In genomic region chr6:33118525-33119123, GRCh38 we compare ENCODE assay signal across 8 cellular contexts. TPM values are rescaled to one million over a fixed set of nuclear protein-coding genes. Genes with fewer than 3 reads are reported as not detected.
A peak's percentile ranks its signal among the peaks of the same experiment; 100 is the strongest.
DNase-seq lines count a peak whose midpoint lies in the region; ATAC-seq and TF ChIP-seq lines count a peak whose summit lies in the region.

No MANE protein-coding gene starts in this region.

- peak; percentile 80 for ATAC-seq in CD4-positive, alpha-beta T cell (ENCODE audit: poor library complexity)
- peak; percentile 70 for ATAC-seq in HCT116
- peak; percentile 58 for ATAC-seq in upper lobe of right lung
- ATAC-seq in GM18907 (IDR thresholded peaks at IDR 0.05; ENCODE audit: unreplicated experiment) = no peak

- H3K36me3 ChIP-seq in HCT116 (ENCODE audit: control insufficient read depth in 1 of 2, insufficient read depth in 2 of 2, low read length in 2 of 2) = no peaks in the 10 kb centered on the region
- no peaks in the 10 kb centered on the region for H3K36me3 ChIP-seq in mammary epithelial cell (ENCODE audit: insufficient read depth, low read length)
- H3K36me3 ChIP-seq in upper lobe of right lung = no peaks in the 10 kb centered on the region

- in situ Hi-C loops in mammary epithelial cell (cut with MboI; ENCODE audit: low sequenced_read_pairs in 2 of 2) = loop anchor here in 1 of 2 donors (10.0 kb wide), 1 partner anchor 126 kb away; no protein-coding TSS in a partner anchor

- H3K9me3 Mint-ChIP-seq in CD4-positive, alpha-beta T cell = peaks cover 4% of the 10 kb centered on the region

- CTCF ChIA-PET in CD4-positive, alpha-beta T cell (lab: Charles Lee) = interaction anchor here (1.4 kb wide), 1 partner anchor 130 kb away, joined by 6 read pairs; no protein-coding TSS in a partner anchor
- CTCF ChIA-PET in HCT116 (lab: Charles Lee) = interaction anchor here (0.8 kb wide), 1 partner anchor 131 kb away, joined by 5 read pairs; no protein-coding TSS in a partner anchor
- CTCF ChIA-PET in mammary epithelial cell (lab: Charles Lee; ENCODE audit: low non-redundant PET) = no interaction called here

- peaks cover 30% of the 10 kb centered on the region for H3K27me3 ChIP-seq in CD4-positive, alpha-beta T cell (ENCODE audit: control insufficient read depth, insufficient read depth, low read length)
- H3K27me3 ChIP-seq in HCT116 (ENCODE audit: insufficient read depth, low read length) = peaks cover 14% of the 10 kb centered on the region; the same call in 1 of the 2 replicates
- peaks cover 13% of the 10 kb centered on the region for H3K27me3 ChIP-seq in mammary epithelial cell (ENCODE audit: insufficient read depth, low read length)
- peaks cover 33% of the 10 kb centered on the region for H3K27me3 ChIP-seq in upper lobe of right lung

- H3K79me2 ChIP-seq in HCT116 (ENCODE audit: insufficient read depth, low read length) (no peaks in the 10 kb centered on the region), mammary epithelial cell (ENCODE audit: insufficient read depth, low read length) (no peaks in the 10 kb centered on the region)

- RAD21 ChIA-PET in HCT116 (lab: Charles Lee; ENCODE audit: low non-redundant PET in 1 of 2, low total read pairs in 2 of 2, uncharacterized antibody in 2 of 2, unreplicated experiment in 2 of 2) = no interaction called here

- peak; percentile 82 for TF ChIP-seq CTCF in CD4-positive, alpha-beta T cell (IDR thresholded peaks at IDR 0.05)
- TF ChIP-seq CTCF in HCT116 (IDR thresholded peaks at IDR 0.05 in 2 of 3, conservative IDR thresholded peaks at IDR 0.05 in 1 of 3; ENCODE audit: borderline replicate concordance in 1 of 3, insufficient read depth in 1 of 3, low read depth in 2 of 3, low read length in 2 of 3) (peak; percentile 60 to 84 (median 74)), mammary epithelial cell (conservative IDR thresholded peaks at IDR 0.05 in 1 of 2, IDR thresholded peaks at IDR 0.05 in 1 of 2; ENCODE audit: extremely low read depth in 1 of 2, insufficient read depth in 1 of 2, low read depth in 1 of 2, low read length in 2 of 2) (peak; percentile 58 to 68), upper lobe of right lung (IDR thresholded peaks at IDR 0.05) (peak; percentile 95)

- H3K4me3 ChIP-seq in HCT116 (replicated peaks in 1 of 2; ENCODE audit: low read depth in 1 of 2, low read length in 2 of 2) (no peak overlapping the region), mammary epithelial cell (replicated peaks in 1 of 3; ENCODE audit: insufficient read depth in 1 of 3, low read depth in 2 of 3, low read length in 3 of 3) (no peak overlapping the region), upper lobe of right lung (no peak overlapping the region)

- H3K4me3 Mint-ChIP-seq in CD4-positive, alpha-beta T cell = no peak overlapping the region

- H3K36me3 Mint-ChIP-seq in CD4-positive, alpha-beta T cell (ENCODE audit: low read depth) = no peaks in the 10 kb centered on the region

- H4K20me1 ChIP-seq in HCT116 (ENCODE audit: insufficient read depth) = no peaks in the 10 kb centered on the region
- H4K20me1 ChIP-seq in mammary epithelial cell (ENCODE audit: insufficient read depth, low read length) = no peaks in the 10 kb centered on the region

- intact Hi-C loops in CD4-positive, alpha-beta T cell (cut with DNase I, micrococcal nuclease) = loop anchor here (1.0 to 2.0 kb wide), 2 partner anchors 30 to 130 kb away; no protein-coding TSS in a partner anchor
- intact Hi-C loops in HCT116 (cut with micrococcal nuclease) (loop anchor here (1.0 kb wide), 1 partner anchor 131 kb away; no protein-coding TSS in a partner anchor), mammary epithelial cell (cut with micrococcal nuclease) (loop anchor here (1.0 kb wide), 1 partner anchor 54 kb away; no protein-coding TSS in a partner anchor), upper lobe of right lung (cut with DNase I) (no loop called here)

- dilution Hi-C loops in mammary epithelial cell (cut with HindIII; ENCODE audit: low sequenced_read_pairs) = loop anchor here (10.0 kb wide), 1 partner anchor 116 kb away; no protein-coding TSS in a partner anchor

- no peak for DNase-seq in CD4-positive, alpha-beta T cell
- DNase-seq in HCT116 (ENCODE audit: low read depth, low spot score) (peak; percentile 46), NCI-H526 treated with DMSO at 0.1 percent for 48 hours (lab: John Stamatoyannopoulos, UW) (peak; percentile 63), mammary epithelial cell (peak; percentile 39), kidney tubule cell (ENCODE audit: low spot score) (peak; percentile 54), upper lobe of right lung (no peak), GOT3 (lab: John Stamatoyannopoulos, UW) (no peak)

- H3K4me1 ChIP-seq in HCT116 (ENCODE audit: control insufficient read depth in 1 of 2, insufficient read depth in 2 of 2, low read length in 2 of 2) = peaks cover 0 to 4% of the 10 kb centered on the region in 2 experiments; a peak in 1 of 4 replicates
- H3K4me1 ChIP-seq in mammary epithelial cell (ENCODE audit: insufficient read depth, low read length) = no peaks in the 10 kb centered on the region
- no peaks in the 10 kb centered on the region for H3K4me1 ChIP-seq in upper lobe of right lung

- H3K9me3 ChIP-seq in CD4-positive, alpha-beta T cell (ENCODE audit: control insufficient read depth, low read length) = peaks cover 8% of the 10 kb centered on the region
- H3K9me3 ChIP-seq in HCT116 (ENCODE audit: control insufficient read depth in 1 of 2, insufficient read depth in 1 of 2, low read depth in 1 of 2, low read length in 2 of 2) (no peaks in the 10 kb centered on the region), mammary epithelial cell (replicated peaks; ENCODE audit: insufficient read depth, low read length) (no peaks in the 10 kb centered on the region), upper lobe of right lung (no peaks in the 10 kb centered on the region)

- BruUV-seq in HCT116 (replicated peaks; lab: Mats Ljungman, UMichigan) (no TSS peak), mammary epithelial cell (replicated peaks; lab: Mats Ljungman, UMichigan) (no TSS peak)

- peak; percentile 70 for TF ChIP-seq RAD21 in HCT116 (IDR thresholded peaks at IDR 0.05; ENCODE audit: low read depth)

- no peak for TF ChIP-seq POLR2A in HCT116 (IDR thresholded peaks at IDR 0.05; ENCODE audit: borderline replicate concordance, extremely low read depth, insufficient read depth, insufficient read length)

- no peak overlapping the region for H3K27ac ChIP-seq in CD4-positive, alpha-beta T cell (ENCODE audit: low read depth, low read length)
- H3K27ac ChIP-seq in HCT116 (ENCODE audit: low read depth, low read length) (no peak overlapping the region), mammary epithelial cell (ENCODE audit: insufficient read depth, low read depth, low read length) (no peak overlapping the region), upper lobe of right lung (no peak overlapping the region)

- no peaks in the 10 kb centered on the region for H3K9me2 ChIP-seq in HCT116 (ENCODE audit: insufficient read depth)

- no peak overlapping the region for H3K27ac Mint-ChIP-seq in CD4-positive, alpha-beta T cell

- H3K4me1 Mint-ChIP-seq in CD4-positive, alpha-beta T cell (ENCODE audit: low read depth) = peaks cover 15% of the 10 kb centered on the region

- no peak overlapping the region for H3K4me2 ChIP-seq in HCT116 (ENCODE audit: low read length)
- no peak overlapping the region for H3K4me2 ChIP-seq in mammary epithelial cell (ENCODE audit: insufficient read depth, low read depth, low read length)

- peak overlapping the region; percentile 47 for H2AFZ ChIP-seq in HCT116 (ENCODE audit: low read depth, low read length, poor library complexity, severe bottlenecking)
- H2AFZ ChIP-seq in mammary epithelial cell (ENCODE audit: low read depth, low read length) = no peak overlapping the region

- no peak overlapping the region for H3K9ac ChIP-seq in HCT116 (ENCODE audit: low read length)
- H3K9ac ChIP-seq in mammary epithelial cell (ENCODE audit: insufficient read depth, low read length) = no peak overlapping the region

- WGBS in mammary epithelial cell (ENCODE audit: low coverage, missing lambda C conversion rate) = 0% methylated on average over 3 of the region's 3 CpGs

- peaks cover 65% of the 10 kb centered on the region for H3K27me3 Mint-ChIP-seq in CD4-positive, alpha-beta T cell

- POLR2A ChIA-PET in CD4-positive, alpha-beta T cell (lab: Charles Lee) = interaction anchor here (2.9 kb wide), 1 partner anchor 130 kb away, joined by 11 read pairs; no protein-coding TSS in a partner anchor
- POLR2A ChIA-PET in HCT116 (lab: Charles Lee) = no interaction called here

TF ChIP-seq in HCT116, 20 proteins besides CTCF, POLR2A, EP300 and RAD21 (continues in another document):
- TF ChIP-seq EGR1 (IDR thresholded peaks at IDR 0.05; ENCODE audit: low read depth) = no peak
- TF ChIP-seq ZFX (IDR thresholded peaks at IDR 0.05) = no peak
- TF ChIP-seq MAX (IDR thresholded peaks at IDR 0.05) = no peak
- no peak for TF ChIP-seq FOSL1 (IDR thresholded peaks at IDR 0.05; ENCODE audit: low read depth)
- no peak for TF ChIP-seq TCF7L2 (IDR thresholded peaks at IDR 0.05; ENCODE audit: borderline replicate concordance, extremely low read depth, insufficient read depth, insufficient read length)
- TF ChIP-seq ATF3 (IDR thresholded peaks at IDR 0.05) = no peak

RNA-seq across cellular contexts. Expression of gene HLA-DPB1, which starts 42.8 kb away (rescaled TPM):
- total RNA-seq in CD4-positive, alpha-beta T cell = 10 to 100 TPM; 29.0 to 31.7 TPM
- total RNA-seq in HCT116 (2021; ENCODE audit: unreplicated experiment) (1.5 TPM), mammary epithelial cell (1 to 10 TPM in 1 of 2 donors, not detected in 1; 9.2 TPM), upper lobe of right lung (385 TPM)
- polyA plus RNA-seq in HCT116 (2012) = 0.80 and 1.0 TPM in 2 replicates
- polyA plus RNA-seq in mammary epithelial cell = 10.7 TPM
- polyA minus RNA-seq in mammary epithelial cell = not detected

RNA-seq across cellular contexts. Expression of gene HLA-DPA1, which starts 45.2 kb away (rescaled TPM):
- 10 to 100 TPM; 19.4 to 19.9 TPM for total RNA-seq in CD4-positive, alpha-beta T cell
- 0.89 TPM for total RNA-seq in HCT116 (2021; ENCODE audit: unreplicated experiment)
- 1.1 and 1.6 TPM in 2 replicates for polyA plus RNA-seq in HCT116 (2012)
- under 1 TPM in 1 of 2 donors, not detected in 1; 0.33 TPM for total RNA-seq in mammary epithelial cell
- 1.9 TPM for polyA plus RNA-seq in mammary epithelial cell
- not detected for polyA minus RNA-seq in mammary epithelial cell
- total RNA-seq in upper lobe of right lung = 491 TPM

Comparison
In these comparisons a context has a peak if more than half of its experiments do, and no peak if none do; other contexts are left out.
1. DNase-seq: peak in HCT116 (single experiment), NCI-H526 treated with DMSO at 0.1 percent for 48 hours (single experiment), mammary epithelial cell (single experiment) and kidney tubule cell (single experiment); none in CD4-positive, alpha-beta T cell (0 of 10), upper lobe of right lung (single experiment) and GOT3 (single experiment).
2. RNA of gene HLA-DPB1, which starts 42.8 kb away (total RNA-seq): 385 TPM in upper lobe of right lung (single experiment); 29.0 to 31.7 TPM in CD4-positive, alpha-beta T cell, 9.2 TPM in mammary epithelial cell and 1.5 TPM in HCT116 (single experiment); every median in the first group is over 10 times any median in the second.
3. RNA of gene HLA-DPA1, which starts 45.2 kb away (total RNA-seq): 491 TPM in upper lobe of right lung (single experiment); 19.4 to 19.9 TPM in CD4-positive, alpha-beta T cell, 0.89 TPM in HCT116 (single experiment) and 0.33 TPM in mammary epithelial cell; every median in the first group is over 10 times any median in the second.
4. Peak in every context shown above with its lines, with median percentiles within 50 percentile points of each other: CTCF ChIP-seq.